ENCODE assay signal across 8 cellular contexts in genomic region chr16:9092282-9092962, GRCh38. TPM values are rescaled to one million over a fixed set of nuclear protein-coding genes. Genes with fewer than 3 reads are reported as not detected.
A peak's percentile ranks its signal among the peaks of the same experiment; 100 is the strongest.
DNase-seq lines count a peak whose midpoint lies in the region; ATAC-seq and TF ChIP-seq lines count a peak whose summit lies in the region.

No MANE protein-coding gene starts in this region.

- H3K27ac Mint-ChIP-seq in activated CD4-positive, alpha-beta T cell treated with anti-CD3 and anti-CD28 coated beads for 36 hours: peak overlapping the region; percentile 92
- H3K27ac Mint-ChIP-seq in stimulated activated memory B cell treated with anti-CD40 and anti-IgM and Interleukin-4, amounts not matched to agents 10 μg/mL and 1 μg/mL and 100 μg/mL, for 72 hours: peak overlapping the region; percentile 99

- H3K9me1 ChIP-seq in IMR-90 (ENCODE audit: insufficient read depth, low read length): peaks cover 10% of the 10 kb centered on the region

- peak overlapping the region; percentile 97 for H3K9ac ChIP-seq in IMR-90 (ENCODE audit: low read depth, low read length)

- peak overlapping the region in 1 of 2 experiments; percentile 74; a peak in 1 of 4 replicates for H4K8ac ChIP-seq in IMR-90 (ENCODE audit: low read depth in 2 of 2, low read length in 2 of 2)

- POLR2A ChIA-PET in IMR-90 (lab: Charles Lee; ENCODE audit: unreplicated experiment): interaction anchor here (0.5 to 1.1 kb wide), 3 partner anchors 11 to 197 kb away, joined by 3 to 4 read pairs (median 4); no protein-coding TSS in a partner anchor
- POLR2A ChIA-PET in activated CD4-positive, alpha-beta T cell treated with anti-CD3 and anti-CD28 coated beads for 36 hours (lab: Charles Lee): interaction anchor here (0.6 to 3.3 kb wide), 11 partner anchors 10 to 272 kb away, joined by 3 to 33 read pairs (median 6); no protein-coding TSS in a partner anchor

- H2BK20ac ChIP-seq in IMR-90 (ENCODE audit: low read depth, low read length): no peak overlapping the region

- CTCF ChIA-PET in IMR-90 (lab: Yijun Ruan, JAX): no interaction called here
- CTCF ChIA-PET in activated CD4-positive, alpha-beta T cell treated with anti-CD3 and anti-CD28 coated beads for 36 hours (lab: Charles Lee): interaction anchor here (1.0 to 1.9 kb wide), 4 partner anchors 9 to 32 kb away, joined by 3 to 11 read pairs (median 6); no protein-coding TSS in a partner anchor

- H3K14ac ChIP-seq in IMR-90 (replicated peaks; ENCODE audit: low read depth, low read length): peak overlapping the region; percentile 90

- WGBS in IMR-90 (ENCODE audit: extremely low coverage in 2 of 2, insufficient read length in 1 of 2), 2 experiments: 0% methylated on average over 25 of the region's 63 CpGs; no CpG with 5 or more reads in 1 of the 2 experiments

- H3K23ac ChIP-seq in IMR-90 (ENCODE audit: low read depth, low read length): peak overlapping the region; percentile 83

- in situ Hi-C loops in IMR-90 (cut with MboI; ENCODE audit: low sequenced_read_pairs): loop anchor here (10.0 kb wide), 1 partner anchor 128 kb away; the partner anchor contains the start of gene USP7

- H4K20me1 ChIP-seq in IMR-90 (ENCODE audit: insufficient read depth, low read length): peaks cover 50% of the 10 kb centered on the region

- no peak overlapping the region for H2BK120ac ChIP-seq in IMR-90 (ENCODE audit: low read depth, low read length)

- H3K27ac ChIP-seq in C4-2B (peak overlapping the region; percentile 98), IMR-90 (ENCODE audit: insufficient read depth, low read length) (peak overlapping the region; percentile 98), coronary artery (peak overlapping the region; percentile 99 to 100)

- H3K18ac ChIP-seq in IMR-90 (ENCODE audit: low read depth, low read length): peak overlapping the region; percentile 21; the same call in 1 of the 2 replicates

- no peaks in the 10 kb centered on the region for H3K9me3 ChIP-seq in IMR-90 (ENCODE audit: control insufficient read depth, insufficient read depth, low read length)

- TF ChIP-seq RAD21 in IMR-90 (IDR thresholded peaks at IDR 0.05; ENCODE audit: low read length): no peak

- peaks cover 0 to 16% of the 10 kb centered on the region in 2 experiments; a peak in 2 of 4 replicates for H3K79me1 ChIP-seq in IMR-90 (ENCODE audit: low read depth in 1 of 2, low read length in 2 of 2)

- H3K9me3 Mint-ChIP-seq in activated CD4-positive, alpha-beta T cell treated with anti-CD3 and anti-CD28 coated beads for 36 hours (ENCODE audit: low read depth): no peaks in the 10 kb centered on the region
- H3K9me3 Mint-ChIP-seq in stimulated activated memory B cell treated with anti-CD40 and anti-IgM and Interleukin-4, amounts not matched to agents 10 μg/mL and 1 μg/mL and 100 μg/mL, for 72 hours: no peaks in the 10 kb centered on the region

- no peak overlapping the region for H4K5ac ChIP-seq in IMR-90 (ENCODE audit: low read depth, low read length)

- peak overlapping the region; percentile 95 for H3K4me2 ChIP-seq in IMR-90 (ENCODE audit: low read depth, low read length)

- intact Hi-C loops in IMR-90 (cut with micrococcal nuclease): loop anchor here (5.0 to 10.0 kb wide), 3 partner anchors 60 to 188 kb away; partner anchors contain the start of gene USP7
- intact Hi-C loops in activated CD4-positive, alpha-beta T cell treated with anti-CD3 and anti-CD28 coated beads for 36 hours (cut with DNase I, micrococcal nuclease): loop anchor here (2.0 to 5.0 kb wide), 6 partner anchors 35 to 1850 kb away; partner anchors contain the start of genes CLEC16A (in 1 of the 2), DEXI (in 1 of the 2), METTL22 (in 1 of the 2) and PMM2 (in 1 of the 2)

- peaks cover 39% of the 10 kb centered on the region for H3K36me3 Mint-ChIP-seq in activated CD4-positive, alpha-beta T cell treated with anti-CD3 and anti-CD28 coated beads for 36 hours (ENCODE audit: low read depth)
- peaks cover 36% of the 10 kb centered on the region for H3K36me3 Mint-ChIP-seq in stimulated activated memory B cell treated with anti-CD40 and anti-IgM and Interleukin-4, amounts not matched to agents 10 μg/mL and 1 μg/mL and 100 μg/mL, for 72 hours

- peak overlapping the region; percentile 9; the same call in 1 of the 2 replicates for H2AK5ac ChIP-seq in IMR-90 (ENCODE audit: low read depth, low read length)

- H3K4me1 Mint-ChIP-seq in activated CD4-positive, alpha-beta T cell treated with anti-CD3 and anti-CD28 coated beads for 36 hours: peaks cover 33% of the 10 kb centered on the region
- peaks cover 51% of the 10 kb centered on the region for H3K4me1 Mint-ChIP-seq in stimulated activated memory B cell treated with anti-CD40 and anti-IgM and Interleukin-4, amounts not matched to agents 10 μg/mL and 1 μg/mL and 100 μg/mL, for 72 hours

- H2AK9ac ChIP-seq in IMR-90 (replicated peaks; ENCODE audit: low read depth, low read length, poor library complexity): peak overlapping the region; percentile 93

- BruUV-seq in IMR-90 (replicated peaks; lab: Mats Ljungman, UMichigan): no TSS peak

- TF ChIP-seq CTCF in C4-2B (conservative IDR thresholded peaks at IDR 0.05) (peak; percentile 29; the same call in 1 of the 2 replicates), IMR-90 (conservative IDR thresholded peaks at IDR 0.05; ENCODE audit: low read depth, low read length) (0 out of 2 replicates have a peak, but pooled peaks have one; percentile 17), coronary artery (IDR thresholded peaks at IDR 0.05) (no peak)

- H2BK15ac ChIP-seq in IMR-90 (ENCODE audit: low read depth, low read length): no peak overlapping the region

- H3K27me3 ChIP-seq in IMR-90 (ENCODE audit: control insufficient read depth, insufficient read depth, low read length): no peaks in the 10 kb centered on the region

- peak overlapping the region; percentile 56; the same call in 1 of the 2 replicates for H3K56ac ChIP-seq in IMR-90 (ENCODE audit: extremely low read depth, insufficient read depth, low read length)

- peak overlapping the region; percentile 49 for H3K4ac ChIP-seq in IMR-90 (ENCODE audit: low read depth, low read length)

- dilution Hi-C loops in IMR-90 (cut with HindIII; ENCODE audit: low sequenced_read_pairs, unreplicated experiment): no loop called here

- TF ChIP-seq POLR2A in IMR-90 (IDR thresholded peaks at IDR 0.05; ENCODE audit: low read depth, low read length): no peak; the same call in 1 of the 2 replicates

- H2BK5ac ChIP-seq in IMR-90 (ENCODE audit: low read depth, low read length, poor library complexity, severe bottlenecking): peak overlapping the region; percentile 75

- 0 out of 2 replicates have a peak overlapping the region, but pooled peaks have one; percentile 52 for H4K91ac ChIP-seq in IMR-90 (ENCODE audit: insufficient read depth, low read depth, low read length)

- peak overlapping the region; percentile 89 for H3K4me3 Mint-ChIP-seq in activated CD4-positive, alpha-beta T cell treated with anti-CD3 and anti-CD28 coated beads for 36 hours
- peak overlapping the region; percentile 100 for H3K4me3 Mint-ChIP-seq in stimulated activated memory B cell treated with anti-CD40 and anti-IgM and Interleukin-4, amounts not matched to agents 10 μg/mL and 1 μg/mL and 100 μg/mL, for 72 hours

- H3K4me1 ChIP-seq in IMR-90 (ENCODE audit: control insufficient read depth, insufficient read depth, low read length): peaks cover 2% of the 10 kb centered on the region

- peak overlapping the region; percentile 93 for H3K4me3 ChIP-seq in IMR-90 (ENCODE audit: insufficient read depth, low read depth, low read length)
- peak overlapping the region; percentile 99 for H3K4me3 ChIP-seq in coronary artery

- peaks cover 18% of the 10 kb centered on the region for H3K36me3 ChIP-seq in IMR-90 (ENCODE audit: control insufficient read depth, insufficient read depth, low read length)

- DNase-seq in IMR-90: no peak
- peak; percentile 73 for DNase-seq in activated CD4-positive, alpha-beta T cell treated with anti-CD3 and anti-CD28 coated beads for 36 hours
- peak; percentile 80 for DNase-seq in coronary artery (ENCODE audit: low spot score)
- peak; percentile 31 for DNase-seq in medulla oblongata (ENCODE audit: extremely low spot score)
- DNase-seq in OCI-M2 (lab: John Stamatoyannopoulos, UW; ENCODE audit: unreplicated experiment): no peak

- H3K27me3 Mint-ChIP-seq in activated CD4-positive, alpha-beta T cell treated with anti-CD3 and anti-CD28 coated beads for 36 hours: no peaks in the 10 kb centered on the region
- no peaks in the 10 kb centered on the region for H3K27me3 Mint-ChIP-seq in stimulated activated memory B cell treated with anti-CD40 and anti-IgM and Interleukin-4, amounts not matched to agents 10 μg/mL and 1 μg/mL and 100 μg/mL, for 72 hours

- peak overlapping the region; percentile 4 for H2AFZ ChIP-seq in IMR-90 (replicated peaks; ENCODE audit: low read length, poor library complexity)

- ATAC-seq in GM19397 (IDR thresholded peaks at IDR 0.05; ENCODE audit: unreplicated experiment) (peak; percentile 13), IMR-90 (ENCODE audit: low read depth) (peak; percentile 15)
- peak; percentile 3 for ATAC-seq in activated CD4-positive, alpha-beta T cell treated with anti-CD3 and anti-CD28 coated beads for 36 hours
- ATAC-seq in stimulated activated memory B cell treated with anti-CD40 and anti-IgM and Interleukin-4, amounts not matched to agents 10 μg/mL and 1 μg/mL and 100 μg/mL, for 72 hours: peak; percentile 26

TF ChIP-seq in IMR-90, 13 proteins besides CTCF, POLR2A, EP300 and RAD21:
- no peak for TF ChIP-seq SMC3 (IDR thresholded peaks at IDR 0.05; ENCODE audit: low read depth, low read length)
- TF ChIP-seq NFE2L2 (IDR thresholded peaks at IDR 0.05; ENCODE audit: low read depth, low read length): no peak
- TF ChIP-seq MAZ (IDR thresholded peaks at IDR 0.05; ENCODE audit: borderline replicate concordance, low read depth, low read length): peak; percentile 32; the same call in 1 of the 2 replicates

RNA-seq across cellular contexts. Expression of gene HAPSTR1, which starts 1.0 kb away (rescaled TPM):
- 56.5 and 81.9 TPM in 2 replicates for total RNA-seq in IMR-90 (2012; rRNA removed)
- polyA plus RNA-seq in IMR-90 (2012; rRNA removed): 18.4 and 22.2 TPM in 2 replicates
- 5.9 and 7.3 TPM in 2 replicates for polyA plus RNA-seq in IMR-90 (2012; cell fraction: cytosol; rRNA removed)
- polyA plus RNA-seq in IMR-90 (2012; cell fraction: nucleus; rRNA removed; ENCODE audit: low replicate concordance): 5.7 and 23.8 TPM in 2 replicates
- 10 to 100 TPM; 42.4 to 51.4 TPM for total RNA-seq in activated CD4-positive, alpha-beta T cell treated with anti-CD3 and anti-CD28 coated beads for 36 hours

Comparison
In these comparisons a context has a peak if more than half of its experiments do, and no peak if none do; other contexts are left out.
1. DNase-seq: peak in activated CD4-positive, alpha-beta T cell treated with anti-CD3 and anti-CD28 coated beads for 36 hours (single experiment), coronary artery (single experiment) and medulla oblongata (single experiment); none in IMR-90 (single experiment) and OCI-M2 (single experiment).
2. Peak in every context shown above with its lines, with median percentiles within 50 percentile points of each other: H3K27ac ChIP-seq and ATAC-seq.